ENCODE assay signal across 28 cellular contexts in the genomic region with DNA sequence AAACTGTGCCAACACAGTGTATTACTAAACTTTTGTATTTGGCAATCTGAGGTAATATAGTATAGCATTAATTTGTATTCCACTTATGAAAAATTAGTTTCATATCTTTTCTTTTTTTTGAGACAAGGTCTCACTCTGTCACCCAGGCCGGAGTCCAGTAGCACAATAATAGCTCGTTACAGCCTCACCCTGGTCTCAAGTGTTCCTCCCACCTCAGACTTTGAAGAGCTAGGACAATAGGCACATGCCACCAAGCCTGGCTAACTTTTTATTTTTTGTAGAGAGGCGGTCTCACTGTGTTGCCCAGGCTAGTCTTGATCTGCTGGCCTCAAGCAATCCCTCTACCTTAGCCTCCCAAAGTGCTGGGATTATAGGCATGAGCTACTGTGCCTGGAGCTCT.
"Had no signal": no experiment of that assay in that cellular context is flagged by ENCODE, and none has a peak within 500 bp of the region (broad histone marks: within the 10 kb centered on the region; RNA-seq: fewer than 3 reads in every experiment).

No MANE protein-coding gene starts in this region.

- DNase-seq: dermis blood vessel endothelial cell; effector memory CD8-positive, alpha-beta T cell; erythroblast; esophagus squamous epithelium; foreskin melanocyte; glutamatergic neuron; heart right ventricle; hippocampal formation; left colon; mucosa of descending colon; naive thymus-derived CD4-positive, alpha-beta T cell; nucleus accumbens; ovary; posterior cingulate gyrus; psoas muscle; right cardiac atrium; sigmoid colon; spleen; stimulated activated CD4-positive, alpha-beta T cell treated with anti-CD3 and anti-CD28 coated beads, Interleukin-4, amount 100 ng/mL, for 4 hours; stimulated activated naive CD8-positive, alpha-beta T cell treated with anti-CD3 and anti-CD28 coated beads, Interleukin-15, Interleukin-2, amounts not matched to agents 100 U/mL and 50 U/mL, for 24 hours; substantia nigra; testis; upper lobe of left lung; uterus had no signal

- H3K36me3 ChIP-seq: ovary, uterus had no signal

- H3K4me3 ChIP-seq: coronary artery, esophagus squamous epithelium, heart right ventricle, lung, mucosa of descending colon, ovary, psoas muscle, sigmoid colon, spleen, testis, tibial nerve, upper lobe of left lung, uterus had no signal

- H3K9me3 ChIP-seq: esophagus squamous epithelium, heart right ventricle, mucosa of descending colon, ovary, psoas muscle, sigmoid colon, spleen, testis, tibial nerve, upper lobe of left lung, uterus had no signal

- ATAC-seq: effector memory CD8-positive, alpha-beta T cell; left colon; mucosa of descending colon; naive thymus-derived CD4-positive, alpha-beta T cell; psoas muscle; right cardiac atrium; stimulated activated memory B cell treated with anti-CD40 and anti-IgM and Interleukin-4, amounts not matched to agents 10 μg/mL and 1 μg/mL and 100 μg/mL, for 72 hours; stimulated activated naive CD8-positive, alpha-beta T cell treated with anti-CD3 and anti-CD28 coated beads, Interleukin-15, Interleukin-2, amounts not matched to agents 100 U/mL and 50 U/mL, for 24 hours had no signal

- H3K4me1 ChIP-seq: esophagus squamous epithelium, psoas muscle, spleen, testis, upper lobe of left lung, uterus had no signal

- H3K27ac ChIP-seq: coronary artery, esophagus squamous epithelium, heart right ventricle, ovary, psoas muscle, sigmoid colon, spleen, testis, tibial nerve, upper lobe of left lung, uterus had no signal

- H3K27me3 ChIP-seq: esophagus squamous epithelium, heart right ventricle, ovary, sigmoid colon, spleen, testis, tibial nerve, upper lobe of left lung had no signal
